15 cellular contexts compared by ENCODE assay signal in genomic region chr2:43143756-43144155, GRCh38.
"Had no signal": no experiment of that assay in that cellular context is flagged by ENCODE, and none has a peak within 500 bp of the region (broad histone marks: within the 10 kb centered on the region; RNA-seq: fewer than 3 reads in every experiment).

No MANE protein-coding gene starts in this region.

- H3K27ac ChIP-seq: adrenal gland, coronary artery, foreskin keratinocyte, pancreas, tibial artery, vagina, VCaP had no signal

- H3K27ac Mint-ChIP-seq: nephron progenitor cell had no signal

- DNase-seq: adrenal gland; effector CD4-positive, alpha-beta T cell; foreskin keratinocyte; head of caudate nucleus; islet precursor cell; nephron progenitor cell; stimulated activated CD4-positive, alpha-beta T cell treated with anti-CD3 and anti-CD28 coated beads, Interleukin-15, amount 100 ng/mL, for 24 hours; stimulated activated CD4-positive, alpha-beta T cell treated with anti-CD3 and anti-CD28 coated beads, Interleukin-4, amount 100 ng/mL, for 24 hours; T-helper 9 cell; tibial artery had no signal

- H3K9me3 Mint-ChIP-seq: activated T-helper 2 cell treated with anti-CD3 and anti-CD28 coated beads, Interferon-gamma antibody, Interleukin-2, Interleukin-4, amounts not matched to agents 10 μg/mL and 5 μg/mL and 100 μg/mL, durations not matched to agents 14 hours and 24 hours and 36 hours; nephron progenitor cell had no signal

- H3K4me3 ChIP-seq: adrenal gland, coronary artery, pancreas, tibial artery, vagina had no signal

- H3K36me3 ChIP-seq: adrenal gland, pancreas, tibial artery, vagina had no signal

- H3K4me1 ChIP-seq: foreskin keratinocyte, pancreas, tibial artery had no signal

- H3K27me3 ChIP-seq: adrenal gland, foreskin keratinocyte, pancreas, tibial artery, vagina had no signal

- H3K9me3 ChIP-seq: adrenal gland, pancreas, tibial artery, vagina had no signal

- H3K4me3 Mint-ChIP-seq: nephron progenitor cell had no signal
